Comparison of ENCODE assay signal across 9 cellular contexts in genomic region chr17:40803617-40804082, GRCh38. TPM values are rescaled to one million over a fixed set of nuclear protein-coding genes. Genes with fewer than 3 reads are reported as not detected.
DNase-seq lines count a peak whose midpoint lies in the region; ATAC-seq and TF ChIP-seq lines count a peak whose summit lies in the region.
"Had no signal": no experiment of that assay in that cellular context is flagged by ENCODE, and none has a peak within 500 bp of the region (broad histone marks: within the 10 kb centered on the region; RNA-seq: fewer than 3 reads in every experiment).

No MANE protein-coding gene starts in this region.

- H3K4me3 ChIP-seq in GM06990 (replicated peaks; ENCODE audit: low read depth, low read length) (no peak overlapping the region), NB4 (ENCODE audit: low read depth, low read length) (no peak overlapping the region), foreskin fibroblast (ENCODE audit: low read depth in 1 of 2, low read length in 2 of 2) (no peak overlapping the region), tibial artery (no peak overlapping the region)

- H3K4me1 Mint-ChIP-seq in activated T-helper 2 cell treated with anti-CD3 and anti-CD28 coated beads, Interferon-gamma antibody, Interleukin-2, Interleukin-4, amounts not matched to agents 10 μg/mL and 5 μg/mL and 100 μg/mL, durations not matched to agents 14 hours and 24 hours and 36 hours (ENCODE audit: low read depth) = peaks cover 3% of the 10 kb centered on the region
- peaks cover 2% of the 10 kb centered on the region for H3K4me1 Mint-ChIP-seq in osteocyte (ENCODE audit: unreplicated experiment)

- intact Hi-C loops in activated T-helper 2 cell treated with anti-CD3 and anti-CD28 coated beads, Interferon-gamma antibody, Interleukin-2, Interleukin-4, amounts not matched to agents 10 μg/mL and 5 μg/mL and 100 μg/mL, durations not matched to agents 14 hours and 24 hours and 36 hours (cut with micrococcal nuclease) = loop anchor here (5.0 kb wide), 1 partner anchor 859 kb away; no protein-coding TSS in a partner anchor
- intact Hi-C loops in tibial artery (cut with DNase I; ENCODE audit: low total_unique reads) = loop anchor here (10.0 kb wide), 1 partner anchor 101 kb away; no protein-coding TSS in a partner anchor

- DNase-seq in GM06990 (ENCODE audit: extremely low read depth, insufficient read length) (peak; percentile 40), NB4 (ENCODE audit: low read depth) (peak; percentile 66), SHP77 treated with DMSO at 0.1 percent for 48 hours (lab: John Stamatoyannopoulos, UW) (peak; percentile 32), foreskin fibroblast (peak; percentile 62 to 92), osteocyte (ENCODE audit: extremely low spot score, unreplicated experiment) (peak; percentile 92), tibial artery (peak; percentile 76 to 80)
- peak; percentile 62 for DNase-seq in activated T-helper 2 cell treated with anti-CD3 and anti-CD28 coated beads, Interferon-gamma antibody, Interleukin-2, Interleukin-4, amounts not matched to agents 10 μg/mL and 5 μg/mL and 100 μg/mL, durations not matched to agents 14 hours and 24 hours and 36 hours (ENCODE audit: low spot score)

- no peak overlapping the region for H3K27ac Mint-ChIP-seq in activated T-helper 2 cell treated with anti-CD3 and anti-CD28 coated beads, Interferon-gamma antibody, Interleukin-2, Interleukin-4, amounts not matched to agents 10 μg/mL and 5 μg/mL and 100 μg/mL, durations not matched to agents 14 hours and 24 hours and 36 hours
- no peak overlapping the region for H3K27ac Mint-ChIP-seq in osteocyte (ENCODE audit: unreplicated experiment)

- H3K9me3 ChIP-seq in tibial artery = no peaks in the 10 kb centered on the region

- no peaks in the 10 kb centered on the region for H3K4me1 ChIP-seq in tibial artery

- H3K36me3 Mint-ChIP-seq in activated T-helper 2 cell treated with anti-CD3 and anti-CD28 coated beads, Interferon-gamma antibody, Interleukin-2, Interleukin-4, amounts not matched to agents 10 μg/mL and 5 μg/mL and 100 μg/mL, durations not matched to agents 14 hours and 24 hours and 36 hours (ENCODE audit: low read depth) = no peaks in the 10 kb centered on the region
- H3K36me3 Mint-ChIP-seq in osteocyte (ENCODE audit: unreplicated experiment) = no peaks in the 10 kb centered on the region

- TF ChIP-seq POLR2A in NB4 (IDR thresholded peaks at IDR 0.05; ENCODE audit: extremely low read depth, insufficient read length) = no peak

- no peak for ATAC-seq in HG02973 (IDR thresholded peaks at IDR 0.05; ENCODE audit: unreplicated experiment)

- H3K36me3 ChIP-seq in GM06990 (ENCODE audit: control insufficient read depth, insufficient read depth, low read length) (no peaks in the 10 kb centered on the region), tibial artery (no peaks in the 10 kb centered on the region)

- no peak overlapping the region for H3K4me3 Mint-ChIP-seq in activated T-helper 2 cell treated with anti-CD3 and anti-CD28 coated beads, Interferon-gamma antibody, Interleukin-2, Interleukin-4, amounts not matched to agents 10 μg/mL and 5 μg/mL and 100 μg/mL, durations not matched to agents 14 hours and 24 hours and 36 hours (ENCODE audit: low read depth)
- no peak overlapping the region for H3K4me3 Mint-ChIP-seq in osteocyte (ENCODE audit: unreplicated experiment)

- TF ChIP-seq CTCF in GM06990 (IDR thresholded peaks at IDR 0.05; ENCODE audit: insufficient read depth, low read length, poor library complexity, severe bottlenecking) (peak; percentile 86), NB4 (IDR thresholded peaks at IDR 0.05; ENCODE audit: low read depth, low read length) (peak; percentile 88), foreskin fibroblast (IDR thresholded peaks at IDR 0.05; ENCODE audit: low read depth, low read length) (peak; percentile 88), osteocyte (IDR thresholded peaks at IDR 0.05) (peak; percentile 95), tibial artery (IDR thresholded peaks at IDR 0.05) (peak; percentile 74 to 77)

- H3K27me3 ChIP-seq in GM06990 (replicated peaks; ENCODE audit: control insufficient read depth, insufficient read depth, low read length) (peaks cover 3% of the 10 kb centered on the region), tibial artery (peaks cover 0 to 41% of the 10 kb centered on the region in 2 donors)

- H3K27me3 Mint-ChIP-seq in activated T-helper 2 cell treated with anti-CD3 and anti-CD28 coated beads, Interferon-gamma antibody, Interleukin-2, Interleukin-4, amounts not matched to agents 10 μg/mL and 5 μg/mL and 100 μg/mL, durations not matched to agents 14 hours and 24 hours and 36 hours (ENCODE audit: low read depth) = peaks cover 36% of the 10 kb centered on the region
- peaks cover 48% of the 10 kb centered on the region for H3K27me3 Mint-ChIP-seq in osteocyte (ENCODE audit: unreplicated experiment)

- H3K27ac ChIP-seq in tibial artery = no peak overlapping the region
- H3K27ac ChIP-seq: epithelial cell of prostate had no signal

- H3K9me3 Mint-ChIP-seq in activated T-helper 2 cell treated with anti-CD3 and anti-CD28 coated beads, Interferon-gamma antibody, Interleukin-2, Interleukin-4, amounts not matched to agents 10 μg/mL and 5 μg/mL and 100 μg/mL, durations not matched to agents 14 hours and 24 hours and 36 hours = no peaks in the 10 kb centered on the region
- H3K9me3 Mint-ChIP-seq in osteocyte (ENCODE audit: unreplicated experiment) = no peaks in the 10 kb centered on the region

RNA-seq across cellular contexts. Expression of gene KRT28, which starts 3.9 kb away (rescaled TPM):
- not detected in 2 replicates for total RNA-seq in activated T-helper 2 cell treated with anti-CD3 and anti-CD28 coated beads, Interferon-gamma antibody, Interleukin-2, Interleukin-4, amounts not matched to agents 10 μg/mL and 5 μg/mL and 100 μg/mL, durations not matched to agents 14 hours and 24 hours and 36 hours
- not detected in 2 replicates for total RNA-seq in osteocyte

RNA-seq across cellular contexts. Expression of gene KRT10, which starts 18.8 kb away (rescaled TPM):
- 27.8 and 29.1 TPM in 2 replicates for total RNA-seq in activated T-helper 2 cell treated with anti-CD3 and anti-CD28 coated beads, Interferon-gamma antibody, Interleukin-2, Interleukin-4, amounts not matched to agents 10 μg/mL and 5 μg/mL and 100 μg/mL, durations not matched to agents 14 hours and 24 hours and 36 hours
- total RNA-seq in osteocyte = 46.5 and 49.0 TPM in 2 replicates

RNA-seq across cellular contexts. Expression of gene KRT27, which starts 21.3 kb away (rescaled TPM):
- total RNA-seq in activated T-helper 2 cell treated with anti-CD3 and anti-CD28 coated beads, Interferon-gamma antibody, Interleukin-2, Interleukin-4, amounts not matched to agents 10 μg/mL and 5 μg/mL and 100 μg/mL, durations not matched to agents 14 hours and 24 hours and 36 hours = not detected in 2 replicates
- total RNA-seq in osteocyte = not detected in 2 replicates

RNA-seq across cellular contexts. Expression of gene KRT26, which starts 31.6 kb away (rescaled TPM):
- not detected in 2 replicates for total RNA-seq in activated T-helper 2 cell treated with anti-CD3 and anti-CD28 coated beads, Interferon-gamma antibody, Interleukin-2, Interleukin-4, amounts not matched to agents 10 μg/mL and 5 μg/mL and 100 μg/mL, durations not matched to agents 14 hours and 24 hours and 36 hours
- not detected in 2 replicates for total RNA-seq in osteocyte

RNA-seq across cellular contexts. Expression of gene KRT25, which starts 48.5 kb away (rescaled TPM):
- not detected in 2 replicates for total RNA-seq in activated T-helper 2 cell treated with anti-CD3 and anti-CD28 coated beads, Interferon-gamma antibody, Interleukin-2, Interleukin-4, amounts not matched to agents 10 μg/mL and 5 μg/mL and 100 μg/mL, durations not matched to agents 14 hours and 24 hours and 36 hours
- total RNA-seq in osteocyte = not detected in 2 replicates

Comparison
In these comparisons a context has a peak if more than half of its experiments do, and no peak if none do; other contexts are left out.
1. DNase-seq: peak in every context shown above with its lines; median percentile 92 in osteocyte; 78 in tibial artery; 77 in foreskin fibroblast; 66 in NB4; 62 in activated T-helper 2 cell treated with anti-CD3 and anti-CD28 coated beads, Interferon-gamma antibody, Interleukin-2, Interleukin-4, amounts not matched to agents 10 μg/mL and 5 μg/mL and 100 μg/mL, durations not matched to agents 14 hours and 24 hours and 36 hours; 40 in GM06990; 32 in SHP77 treated with DMSO at 0.1 percent for 48 hours.